In genomic region chr5:138962619-138963370, GRCh38 we compare ENCODE assay signal across 25 cellular contexts.
DNase-seq lines count a peak whose midpoint lies in the region; ATAC-seq and TF ChIP-seq lines count a peak whose summit lies in the region.
"Had no signal": no experiment of that assay in that cellular context is flagged by ENCODE, and none has a peak within 500 bp of the region (broad histone marks: within the 10 kb centered on the region; RNA-seq: fewer than 3 reads in every experiment).

No MANE protein-coding gene starts in this region.

- peak; percentile 58 for ATAC-seq in WTC11
- ATAC-seq: activated CD4-positive, alpha-beta T cell treated with anti-CD3 and anti-CD28 coated beads for 36 hours; heart left ventricle; left ventricle myocardium superior; PC-3; stimulated activated naive CD8-positive, alpha-beta T cell treated with anti-CD3 and anti-CD28 coated beads, Interleukin-15, amount 100 ng/mL, for 72 hours had no signal

- WGBS in endodermal cell (ENCODE audit: insufficient coverage in 1 of 2, insufficient read length in 1 of 2), 2 experiments: 40 to 49% methylated on average over 1 to 4 of the region's 4 CpGs

- no peaks in the 10 kb centered on the region for H3K27me3 Mint-ChIP-seq in WTC11 (ENCODE audit: low read depth)
- H3K27me3 Mint-ChIP-seq in endodermal cell (ENCODE audit: insufficient read depth): no peaks in the 10 kb centered on the region
- peaks cover 29% of the 10 kb centered on the region for H3K27me3 Mint-ChIP-seq in neural crest cell (ENCODE audit: low read depth)
- H3K27me3 Mint-ChIP-seq: activated CD4-positive, alpha-beta T cell treated with anti-CD3 and anti-CD28 coated beads for 36 hours; B cell; stimulated activated naive CD8-positive, alpha-beta T cell treated with anti-CD3 and anti-CD28 coated beads, Interleukin-15, amount 100 ng/mL, for 72 hours had no signal

- no peaks in the 10 kb centered on the region for H3K36me3 ChIP-seq in endodermal cell (ENCODE audit: control insufficient read depth, insufficient read depth, low read length)
- H3K36me3 ChIP-seq: brain microvascular endothelial cell, heart left ventricle, tibial nerve had no signal

- H3K4me3 Mint-ChIP-seq in WTC11: no peak overlapping the region
- peak overlapping the region; percentile 13 for H3K4me3 Mint-ChIP-seq in endodermal cell
- no peak overlapping the region for H3K4me3 Mint-ChIP-seq in neural crest cell
- H3K4me3 Mint-ChIP-seq: activated CD4-positive, alpha-beta T cell treated with anti-CD3 and anti-CD28 coated beads for 36 hours; B cell; HFFc6; immature natural killer cell; stimulated activated naive CD8-positive, alpha-beta T cell treated with anti-CD3 and anti-CD28 coated beads, Interleukin-15, amount 100 ng/mL, for 72 hours had no signal

- peak overlapping the region; percentile 19 for H3K4me3 ChIP-seq in endodermal cell (ENCODE audit: low read length)
- H3K4me3 ChIP-seq: coronary artery, heart left ventricle, tibial nerve had no signal

- DNase-seq in EH (ENCODE audit: low read depth) (peak; percentile 48), WTC11 (ENCODE audit: low spot score) (no peak), endodermal cell (no peak), neural crest cell (ENCODE audit: low read depth, low spot score) (no peak), NCI-H748 treated with DMSO at 0.1 percent for 48 hours (lab: John Stamatoyannopoulos, UW) (no peak), NCI-H446 treated with DMSO at 0.1 percent for 48 hours (lab: John Stamatoyannopoulos, UW) (no peak), RWPE1 (ENCODE audit: low spot score) (no peak), ACHN (no peak)
- DNase-seq: activated CD4-positive, alpha-beta T cell treated with anti-CD3 and anti-CD28 coated beads for 36 hours; brain microvascular endothelial cell; DMS79 treated with DMSO at 0.1 percent for 48 hours; heart left ventricle; HFFc6; immature natural killer cell; Karpas-422; left ventricle myocardium superior; NCI-H187; NCI-H774; PC-3; SHP77; stimulated activated CD4-positive, alpha-beta T cell treated with anti-CD3 and anti-CD28 coated beads, Interleukin-4, amount 100 ng/mL, for 24 hours; stimulated activated naive CD8-positive, alpha-beta T cell treated with anti-CD3 and anti-CD28 coated beads, Interleukin-15, amount 100 ng/mL, for 72 hours had no signal

- peak overlapping the region; percentile 84 for H3K27ac ChIP-seq in endodermal cell (ENCODE audit: low read depth, low read length)
- no peak overlapping the region for H3K27ac ChIP-seq in RWPE1
- H3K27ac ChIP-seq: brain microvascular endothelial cell, coronary artery, heart left ventricle had no signal

- H3K4me1 Mint-ChIP-seq in WTC11 (peaks cover 37% of the 10 kb centered on the region), endodermal cell (peaks cover 51% of the 10 kb centered on the region), neural crest cell (peaks cover 61% of the 10 kb centered on the region)
- H3K4me1 Mint-ChIP-seq: activated CD4-positive, alpha-beta T cell treated with anti-CD3 and anti-CD28 coated beads for 36 hours; B cell; immature natural killer cell; stimulated activated naive CD8-positive, alpha-beta T cell treated with anti-CD3 and anti-CD28 coated beads, Interleukin-15, amount 100 ng/mL, for 72 hours had no signal

- H3K9me3 ChIP-seq in endodermal cell (ENCODE audit: control insufficient read depth, low read length): no peaks in the 10 kb centered on the region
- H3K9me3 ChIP-seq: heart left ventricle, tibial nerve had no signal

- H3K27me3 ChIP-seq in endodermal cell (ENCODE audit: control insufficient read depth, insufficient read depth, low read length, poor library complexity, severe bottlenecking): no peaks in the 10 kb centered on the region
- H3K27me3 ChIP-seq: brain microvascular endothelial cell, heart left ventricle, tibial nerve had no signal

- POLR2A ChIA-PET in WTC11 (lab: Charles Lee) (interaction anchor here (0.6 to 1.0 kb wide), 3 partner anchors 222 to 407 kb away, joined by 3 to 4 read pairs (median 3); no protein-coding TSS in a partner anchor), RWPE1 (lab: Yijun Ruan, JAX; ENCODE audit: low non-redundant PET) (no interaction called here)

- TF ChIP-seq CTCF in WTC11 (IDR thresholded peaks at IDR 0.05) (no peak), endodermal cell (conservative IDR thresholded peaks at IDR 0.05) (no peak), neural crest cell (conservative IDR thresholded peaks at IDR 0.05) (no peak), RWPE1 (conservative IDR thresholded peaks at IDR 0.05; ENCODE audit: low read depth) (no peak)

- peaks cover 38% of the 10 kb centered on the region for H3K4me1 ChIP-seq in endodermal cell (ENCODE audit: control insufficient read depth, insufficient read depth, low read length)

- H3K27ac Mint-ChIP-seq in WTC11 (peak overlapping the region; percentile 2; the same call in 1 of the 2 replicates), endodermal cell (peak overlapping the region; percentile 84), neural crest cell (ENCODE audit: unreplicated experiment) (peak overlapping the region; percentile 53)
- H3K27ac Mint-ChIP-seq: activated CD4-positive, alpha-beta T cell treated with anti-CD3 and anti-CD28 coated beads for 36 hours; B cell; HFFc6; immature natural killer cell had no signal

- H3K36me3 Mint-ChIP-seq in WTC11 (no peaks in the 10 kb centered on the region), endodermal cell (ENCODE audit: low read depth) (no peaks in the 10 kb centered on the region), neural crest cell (ENCODE audit: low read depth) (no peaks in the 10 kb centered on the region)

- CTCF ChIA-PET in WTC11 (lab: Charles Lee): interaction anchor here (0.6 to 2.8 kb wide), 11 partner anchors 9 to 498 kb away, joined by 3 to 13 read pairs (median 4); partner anchors contain the start of gene EGR1
- CTCF ChIA-PET in RWPE1 (lab: Yijun Ruan, JAX): no interaction called here

- in situ Hi-C loops in ACHN (cut with HindIII; ENCODE audit: low pct_ligation_motif_present, low pct_unique_long_range_greater_than_20kb, low sequenced_read_pairs): no loop called here

- peak overlapping the region; percentile 32 for H3K9ac ChIP-seq in endodermal cell (ENCODE audit: extremely low read depth, low read length, poor library complexity, severe bottlenecking)

- no peaks in the 10 kb centered on the region for H3K9me3 Mint-ChIP-seq in WTC11
- no peaks in the 10 kb centered on the region for H3K9me3 Mint-ChIP-seq in endodermal cell
- no peaks in the 10 kb centered on the region for H3K9me3 Mint-ChIP-seq in neural crest cell
- H3K9me3 Mint-ChIP-seq: HFFc6; immature natural killer cell; stimulated activated naive CD8-positive, alpha-beta T cell treated with anti-CD3 and anti-CD28 coated beads, Interleukin-15, amount 100 ng/mL, for 72 hours had no signal

TF ChIP-seq in WTC11, 78 proteins besides CTCF, POLR2A, EP300 and RAD21 (continues in another document):
- TF ChIP-seq FOXP1 (CRISPR knock-in tag; IDR thresholded peaks at IDR 0.05; ENCODE audit: borderline replicate concordance) (no peak), ZNF138 (CRISPR knock-in tag; conservative IDR thresholded peaks at IDR 0.05) (no peak), KAT7 (CRISPR knock-in tag; IDR thresholded peaks at IDR 0.05; ENCODE audit: borderline replicate concordance) (no peak), EMX1 (CRISPR knock-in tag; IDR thresholded peaks at IDR 0.05) (no peak), SMAD3 (CRISPR knock-in tag; IDR thresholded peaks at IDR 0.05; ENCODE audit: borderline replicate concordance) (no peak), E2F5 (CRISPR knock-in tag; IDR thresholded peaks at IDR 0.05) (no peak), GRHL2 (CRISPR knock-in tag; IDR thresholded peaks at IDR 0.05; ENCODE audit: insufficient replicate concordance, severe bottlenecking) (no peak), ZNF317 (CRISPR knock-in tag; IDR thresholded peaks at IDR 0.05; ENCODE audit: borderline replicate concordance, low read depth) (no peak), TEAD1 (CRISPR knock-in tag; IDR thresholded peaks at IDR 0.05) (no peak)
- TF ChIP-seq, protein P1, sequence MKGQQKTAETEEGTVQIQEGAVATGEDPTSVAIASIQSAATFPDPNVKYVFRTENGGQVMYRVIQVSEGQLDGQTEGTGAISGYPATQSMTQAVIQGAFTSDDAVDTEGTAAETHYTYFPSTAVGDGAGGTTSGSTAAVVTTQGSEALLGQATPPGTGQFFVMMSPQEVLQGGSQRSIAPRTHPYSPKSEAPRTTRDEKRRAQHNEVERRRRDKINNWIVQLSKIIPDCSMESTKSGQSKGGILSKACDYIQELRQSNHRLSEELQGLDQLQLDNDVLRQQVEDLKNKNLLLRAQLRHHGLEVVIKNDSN (CRISPR knock-in tag; IDR thresholded peaks at IDR 0.05): no peak
- TF ChIP-seq, protein P2, sequence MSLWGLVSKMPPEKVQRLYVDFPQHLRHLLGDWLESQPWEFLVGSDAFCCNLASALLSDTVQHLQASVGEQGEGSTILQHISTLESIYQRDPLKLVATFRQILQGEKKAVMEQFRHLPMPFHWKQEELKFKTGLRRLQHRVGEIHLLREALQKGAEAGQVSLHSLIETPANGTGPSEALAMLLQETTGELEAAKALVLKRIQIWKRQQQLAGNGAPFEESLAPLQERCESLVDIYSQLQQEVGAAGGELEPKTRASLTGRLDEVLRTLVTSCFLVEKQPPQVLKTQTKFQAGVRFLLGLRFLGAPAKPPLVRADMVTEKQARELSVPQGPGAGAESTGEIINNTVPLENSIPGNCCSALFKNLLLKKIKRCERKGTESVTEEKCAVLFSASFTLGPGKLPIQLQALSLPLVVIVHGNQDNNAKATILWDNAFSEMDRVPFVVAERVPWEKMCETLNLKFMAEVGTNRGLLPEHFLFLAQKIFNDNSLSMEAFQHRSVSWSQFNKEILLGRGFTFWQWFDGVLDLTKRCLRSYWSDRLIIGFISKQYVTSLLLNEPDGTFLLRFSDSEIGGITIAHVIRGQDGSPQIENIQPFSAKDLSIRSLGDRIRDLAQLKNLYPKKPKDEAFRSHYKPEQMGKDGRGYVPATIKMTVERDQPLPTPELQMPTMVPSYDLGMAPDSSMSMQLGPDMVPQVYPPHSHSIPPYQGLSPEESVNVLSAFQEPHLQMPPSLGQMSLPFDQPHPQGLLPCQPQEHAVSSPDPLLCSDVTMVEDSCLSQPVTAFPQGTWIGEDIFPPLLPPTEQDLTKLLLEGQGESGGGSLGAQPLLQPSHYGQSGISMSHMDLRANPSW (CRISPR knock-in tag; conservative IDR thresholded peaks at IDR 0.05; ENCODE audit: low read depth): no peak

Comparison
In these comparisons a context has a peak if more than half of its experiments do, and no peak if none do; other contexts are left out.
1. H3K27ac Mint-ChIP-seq: peak in every context shown above with its lines; median percentile 84 in endodermal cell; 53 in neural crest cell; 2 in WTC11.